In genomic region chr13:65656740-65657329, GRCh38 we compare ENCODE assay signal across 10 cellular contexts.
DNase-seq lines count a peak whose midpoint lies in the region; ATAC-seq and TF ChIP-seq lines count a peak whose summit lies in the region.
"Had no signal": no experiment of that assay in that cellular context is flagged by ENCODE, and none has a peak within 500 bp of the region (broad histone marks: within the 10 kb centered on the region; RNA-seq: fewer than 3 reads in every experiment).

No MANE protein-coding gene starts in this region.

- no peak for ATAC-seq in GM21447 (IDR thresholded peaks at IDR 0.05; ENCODE audit: unreplicated experiment)
- no peak for ATAC-seq in mucosa of descending colon
- ATAC-seq in activated T-cell treated with anti-CD3 and anti-CD28 coated beads, Interleukin-2, amount 50 U/mL, for 72 hours (replicated peaks in 1 of 2) = no peak
- no peak for ATAC-seq in GM19395 (IDR thresholded peaks at IDR 0.05; ENCODE audit: unreplicated experiment)

- H3K27me3 Mint-ChIP-seq in neural crest cell (ENCODE audit: low read depth) = no peaks in the 10 kb centered on the region
- H3K27me3 Mint-ChIP-seq in activated T-cell treated with anti-CD3 and anti-CD28 coated beads, Interleukin-2, amount 50 U/mL, for 72 hours (ENCODE audit: low read depth) = no peaks in the 10 kb centered on the region

- CTCF ChIA-PET in GM10248 (lab: Yijun Ruan, JAX) = interaction anchor here (0.8 to 1.5 kb wide), 2 partner anchors 10 to 19 kb away, joined by 4 read pairs; no protein-coding TSS in a partner anchor

- H3K4me3 ChIP-seq in choroid plexus epithelial cell (ENCODE audit: low read depth, low read length) (no peak overlapping the region), mucosa of descending colon (no peak overlapping the region)
- H3K4me3 ChIP-seq: lung had no signal

- no peaks in the 10 kb centered on the region for H3K4me1 ChIP-seq in mucosa of descending colon (ENCODE audit: low read depth)

- POLR2A ChIA-PET in GM10248 (lab: Yijun Ruan, JAX) = no interaction called here

- H3K36me3 Mint-ChIP-seq in neural crest cell (ENCODE audit: low read depth) = no peaks in the 10 kb centered on the region
- peaks cover 0 to 1% of the 10 kb centered on the region in 2 donors for H3K36me3 Mint-ChIP-seq in activated T-cell treated with anti-CD3 and anti-CD28 coated beads, Interleukin-2, amount 50 U/mL, for 72 hours (ENCODE audit: insufficient read depth in 2 of 2)

- intact Hi-C loops in mucosa of descending colon (cut with DNase I, micrococcal nuclease) = no loop called here

- no peak overlapping the region for H3K4me3 Mint-ChIP-seq in neural crest cell
- no peak overlapping the region for H3K4me3 Mint-ChIP-seq in activated T-cell treated with anti-CD3 and anti-CD28 coated beads, Interleukin-2, amount 50 U/mL, for 72 hours
- H3K4me3 Mint-ChIP-seq: activated T-helper 1 cell treated with anti-CD3 and anti-CD28 coated beads, Interleukin-12 subunit alpha, Interleukin-12 subunit beta, Interleukin-2, Interleukin-4 antibody, amounts not matched to agents 30 ng/mL and 10 ng/mL and 1 ng/mL, durations not matched to agents 14 hours and 24 hours and 36 hours had no signal

- DNase-seq in GM10248 (ENCODE audit: extremely low spot score) (no peak), NCI-H2227 (lab: John Stamatoyannopoulos, UW; ENCODE audit: unreplicated experiment) (peak; percentile 8), choroid plexus epithelial cell (ENCODE audit: low read depth) (peak; percentile 63), neural crest cell (ENCODE audit: low read depth, low spot score) (no peak), mucosa of descending colon (no peak)
- no peak for DNase-seq in activated T-cell treated with anti-CD3 and anti-CD28 coated beads, Interleukin-2, amount 50 U/mL, for 72 hours

- H3K9me3 ChIP-seq in mucosa of descending colon = no peaks in the 10 kb centered on the region

- H3K36me3 ChIP-seq in mucosa of descending colon (ENCODE audit: low read depth) = no peaks in the 10 kb centered on the region

- TF ChIP-seq CTCF in GM10248 (IDR thresholded peaks at IDR 0.05; ENCODE audit: control extremely low read depth, extremely low read depth, low read depth, missing control alignments) (peak; percentile 35), choroid plexus epithelial cell (conservative IDR thresholded peaks at IDR 0.05; ENCODE audit: low read depth, low read length) (peak; percentile 65), neural crest cell (conservative IDR thresholded peaks at IDR 0.05) (peak; percentile 76), mucosa of descending colon (IDR thresholded peaks at IDR 0.05) (no peak)

- no peaks in the 10 kb centered on the region for H3K9me3 Mint-ChIP-seq in neural crest cell
- H3K9me3 Mint-ChIP-seq in activated T-cell treated with anti-CD3 and anti-CD28 coated beads, Interleukin-2, amount 50 U/mL, for 72 hours = peaks cover 4% of the 10 kb centered on the region in 2 donors
- H3K9me3 Mint-ChIP-seq: activated T-helper 1 cell treated with anti-CD3 and anti-CD28 coated beads, Interleukin-12 subunit alpha, Interleukin-12 subunit beta, Interleukin-2, Interleukin-4 antibody, amounts not matched to agents 30 ng/mL and 10 ng/mL and 1 ng/mL, durations not matched to agents 14 hours and 24 hours and 36 hours had no signal

- H3K27ac Mint-ChIP-seq in neural crest cell (ENCODE audit: unreplicated experiment) = no peak overlapping the region
- no peak overlapping the region for H3K27ac Mint-ChIP-seq in activated T-cell treated with anti-CD3 and anti-CD28 coated beads, Interleukin-2, amount 50 U/mL, for 72 hours
- H3K27ac Mint-ChIP-seq: activated T-helper 1 cell treated with anti-CD3 and anti-CD28 coated beads, Interleukin-12 subunit alpha, Interleukin-12 subunit beta, Interleukin-2, Interleukin-4 antibody, amounts not matched to agents 30 ng/mL and 10 ng/mL and 1 ng/mL, durations not matched to agents 14 hours and 24 hours and 36 hours had no signal

- no peaks in the 10 kb centered on the region for H3K4me1 Mint-ChIP-seq in neural crest cell
- no peaks in the 10 kb centered on the region for H3K4me1 Mint-ChIP-seq in activated T-cell treated with anti-CD3 and anti-CD28 coated beads, Interleukin-2, amount 50 U/mL, for 72 hours (ENCODE audit: low read depth)

Comparison
In these comparisons a context has a peak if more than half of its experiments do, and no peak if none do; other contexts are left out.
1. DNase-seq: peak in NCI-H2227 (single experiment) and choroid plexus epithelial cell (single experiment); none in GM10248 (single experiment), neural crest cell (single experiment), mucosa of descending colon (0 of 3) and activated T-cell treated with anti-CD3 and anti-CD28 coated beads, Interleukin-2, amount 50 U/mL, for 72 hours (0 of 2).